In the genomic region with DNA sequence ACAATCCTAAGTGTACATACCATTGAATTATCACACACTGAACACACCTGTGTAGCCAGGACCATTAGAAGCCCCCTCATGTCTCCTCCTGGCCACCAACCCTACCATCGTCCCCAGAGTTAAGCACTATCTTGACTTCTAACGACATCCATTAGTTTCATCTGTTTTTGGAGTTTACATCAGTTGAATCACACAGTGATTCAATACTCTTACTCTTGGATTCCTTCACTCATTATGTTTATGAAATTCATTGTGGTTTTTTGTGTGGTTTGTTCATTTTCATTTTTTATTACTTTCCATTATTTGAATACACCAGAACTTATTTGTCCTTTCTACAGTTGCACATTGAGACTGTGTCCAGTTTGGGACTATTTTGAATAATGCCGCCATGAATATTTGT, we compare ENCODE assay signal across 29 cellular contexts. TPM values are rescaled to one million over a fixed set of nuclear protein-coding genes. Genes with fewer than 3 reads are reported as not detected.
"Had no signal": no experiment of that assay in that cellular context is flagged by ENCODE, and none has a peak within 500 bp of the region (broad histone marks: within the 10 kb centered on the region; RNA-seq: fewer than 3 reads in every experiment).

No MANE protein-coding gene starts in this region.

- H3K27ac Mint-ChIP-seq: activated CD4-positive, alpha-beta memory T cell treated with anti-CD3 and anti-CD28 coated beads for 36 hours; activated CD4-positive, alpha-beta T cell treated with anti-CD3 and anti-CD28 coated beads, Interleukin-2, amount 10 ng/mL, durations not matched to agents 7 days and 5 days; activated CD8-positive, alpha-beta memory T cell treated with anti-CD3 and anti-CD28 coated beads, Interleukin-2, amount 10 ng/mL, durations not matched to agents 7 days and 5 days; activated naive CD4-positive, alpha-beta T cell treated with anti-CD3 and anti-CD28 coated beads, Interleukin-2, amount 50 U/mL, for 24 hours; activated naive CD8-positive, alpha-beta T cell treated with anti-CD3 and anti-CD28 coated beads, Interleukin-2, amount 10 ng/mL, durations not matched to agents 7 days and 5 days; T-helper 1 cell treated with Interleukin-12 subunit alpha and Interleukin-12 subunit beta and Interleukin-4 antibody, amounts not matched to agents 30 μg/mL and 1 μg/mL, for 36 hours; T-helper 2 cell treated with Interferon-gamma antibody and Interleukin-4, amounts not matched to agents 5 μg/mL and 100 μg/mL, for 36 hours had no signal

- H3K36me3 ChIP-seq: breast epithelium, Peyer's patch, SJSA1 had no signal

- H3K4me2 ChIP-seq: SK-N-SH had no signal

- H3K27me3 Mint-ChIP-seq: activated naive CD4-positive, alpha-beta T cell treated with anti-CD3 and anti-CD28 coated beads, Interleukin-2, amount 50 U/mL, for 24 hours had no signal

- ATAC-seq: activated CD8-positive, alpha-beta memory T cell treated with anti-CD3 and anti-CD28 coated beads, Interleukin-2, amount 10 ng/mL, durations not matched to agents 7 days and 5 days; body of pancreas; K562 had no signal

- H3K4me3 ChIP-seq: body of pancreas, breast epithelium, K562, Peyer's patch, SJSA1 had no signal

- H3K9ac ChIP-seq: SK-N-SH had no signal

- H3K4me1 ChIP-seq: breast epithelium, Peyer's patch, SJSA1 had no signal

- H3K27ac ChIP-seq: body of pancreas, breast epithelium, Peyer's patch, SJSA1 had no signal

- H3K36me3 Mint-ChIP-seq: activated CD4-positive, alpha-beta memory T cell treated with anti-CD3 and anti-CD28 coated beads for 36 hours; activated CD8-positive, alpha-beta memory T cell treated with anti-CD3 and anti-CD28 coated beads, Interleukin-2, amount 10 ng/mL, durations not matched to agents 7 days and 5 days; activated naive CD4-positive, alpha-beta T cell treated with anti-CD3 and anti-CD28 coated beads, Interleukin-2, amount 50 U/mL, for 24 hours had no signal

- DNase-seq: activated CD4-positive, alpha-beta memory T cell treated with anti-CD3 and anti-CD28 coated beads for 36 hours; activated CD4-positive, alpha-beta T cell treated with anti-CD3 and anti-CD28 coated beads, Interleukin-2, amount 10 ng/mL, durations not matched to agents 7 days and 5 days; activated CD8-positive, alpha-beta memory T cell treated with anti-CD3 and anti-CD28 coated beads for 24 hours; activated CD8-positive, alpha-beta memory T cell treated with anti-CD3 and anti-CD28 coated beads, Interleukin-2, amount 10 ng/mL, durations not matched to agents 7 days and 5 days; activated CD8-positive, alpha-beta memory T cell treated with anti-CD3 and anti-CD28 coated beads, Interleukin-2, amount 50 U/mL, for 48 hours; activated naive CD4-positive, alpha-beta T cell; activated naive CD8-positive, alpha-beta T cell treated with anti-CD3 and anti-CD28 coated beads, Interleukin-2, amount 10 ng/mL, durations not matched to agents 7 days and 5 days; body of pancreas; NCI-H1092 treated with DMSO at 0.1 percent for 48 hours; NCI-H1417 treated with DMSO at 0.1 percent for 48 hours; NCI-H187 treated with DMSO at 0.1 percent for 48 hours; NCI-H2081; NCI-H2171 treated with DMSO at 0.1 percent for 48 hours; NCI-H2227 treated with DMSO at 0.1 percent for 48 hours; NCI-H446; NCI-H524; RPMI8226; SHP77 treated with DMSO at 0.1 percent for 48 hours; SK-N-SH had no signal

- H3K27me3 ChIP-seq: body of pancreas, breast epithelium, Peyer's patch had no signal

- H3K4me3 Mint-ChIP-seq: activated CD4-positive, alpha-beta memory T cell treated with anti-CD3 and anti-CD28 coated beads for 36 hours; activated CD4-positive, alpha-beta T cell treated with anti-CD3 and anti-CD28 coated beads, Interleukin-2, amount 10 ng/mL, durations not matched to agents 7 days and 5 days; activated CD8-positive, alpha-beta memory T cell treated with anti-CD3 and anti-CD28 coated beads, Interleukin-2, amount 10 ng/mL, durations not matched to agents 7 days and 5 days; activated naive CD4-positive, alpha-beta T cell treated with anti-CD3 and anti-CD28 coated beads, Interleukin-2, amount 50 U/mL, for 24 hours; activated naive CD8-positive, alpha-beta T cell treated with anti-CD3 and anti-CD28 coated beads, Interleukin-2, amount 10 ng/mL, durations not matched to agents 7 days and 5 days; T-helper 1 cell treated with Interleukin-12 subunit alpha and Interleukin-12 subunit beta and Interleukin-4 antibody, amounts not matched to agents 30 μg/mL and 1 μg/mL, for 36 hours; T-helper 2 cell treated with Interferon-gamma antibody and Interleukin-4, amounts not matched to agents 5 μg/mL and 100 μg/mL, for 36 hours had no signal

- H3K4me1 Mint-ChIP-seq: activated CD4-positive, alpha-beta T cell treated with anti-CD3 and anti-CD28 coated beads, Interleukin-2, amount 10 ng/mL, durations not matched to agents 7 days and 5 days; activated naive CD4-positive, alpha-beta T cell treated with anti-CD3 and anti-CD28 coated beads, Interleukin-2, amount 50 U/mL, for 24 hours had no signal

- H3K9me3 ChIP-seq: body of pancreas, breast epithelium, Peyer's patch, SJSA1, SK-N-SH had no signal

- H3K9me3 Mint-ChIP-seq: activated CD4-positive, alpha-beta memory T cell treated with anti-CD3 and anti-CD28 coated beads for 36 hours; activated CD4-positive, alpha-beta T cell treated with anti-CD3 and anti-CD28 coated beads, Interleukin-2, amount 10 ng/mL, durations not matched to agents 7 days and 5 days; activated naive CD4-positive, alpha-beta T cell treated with anti-CD3 and anti-CD28 coated beads, Interleukin-2, amount 50 U/mL, for 24 hours; T-helper 1 cell treated with Interleukin-12 subunit alpha and Interleukin-12 subunit beta and Interleukin-4 antibody, amounts not matched to agents 30 μg/mL and 1 μg/mL, for 36 hours; T-helper 2 cell treated with Interferon-gamma antibody and Interleukin-4, amounts not matched to agents 5 μg/mL and 100 μg/mL, for 36 hours had no signal

RNA-seq across cellular contexts. Expression of gene DRC7, which starts 13.6 kb away (rescaled TPM):
- total RNA-seq: activated CD4-positive, alpha-beta memory T cell treated with anti-CD3 and anti-CD28 coated beads for 36 hours; activated CD4-positive, alpha-beta T cell treated with anti-CD3 and anti-CD28 coated beads, Interleukin-2, amount 10 ng/mL, durations not matched to agents 7 days and 5 days; activated CD8-positive, alpha-beta memory T cell treated with anti-CD3 and anti-CD28 coated beads, Interleukin-2, amount 10 ng/mL, durations not matched to agents 7 days and 5 days; astrocyte; cardiac septum; M059J; Peyer's patch; SJSA1 had no signal

RNA-seq across cellular contexts. Expression of gene ADGRG3, which starts 40.1 kb away (rescaled TPM):
- total RNA-seq: activated CD4-positive, alpha-beta memory T cell treated with anti-CD3 and anti-CD28 coated beads for 36 hours; activated CD4-positive, alpha-beta T cell treated with anti-CD3 and anti-CD28 coated beads, Interleukin-2, amount 10 ng/mL, durations not matched to agents 7 days and 5 days; activated CD8-positive, alpha-beta memory T cell treated with anti-CD3 and anti-CD28 coated beads, Interleukin-2, amount 10 ng/mL, durations not matched to agents 7 days and 5 days; activated naive CD8-positive, alpha-beta T cell treated with anti-CD3 and anti-CD28 coated beads, Interleukin-2, amount 10 ng/mL, durations not matched to agents 7 days and 5 days; astrocyte; M059J; SJSA1 had no signal
- polyA plus RNA-seq: SK-N-SH had no signal
